Comparison of ENCODE assay signal across 9 cellular contexts in genomic region chr21:46515109-46515508, GRCh38. TPM values are rescaled to one million over a fixed set of nuclear protein-coding genes. Genes with fewer than 3 reads are reported as not detected.
DNase-seq lines count a peak whose midpoint lies in the region; ATAC-seq and TF ChIP-seq lines count a peak whose summit lies in the region.
"Had no signal": no experiment of that assay in that cellular context is flagged by ENCODE, and none has a peak within 500 bp of the region (broad histone marks: within the 10 kb centered on the region; RNA-seq: fewer than 3 reads in every experiment).

No MANE protein-coding gene starts in this region.

- H3K4me3 Mint-ChIP-seq in stimulated activated memory B cell treated with anti-CD40 and anti-IgM and Interleukin-4, amounts not matched to agents 10 μg/mL and 1 μg/mL and 100 μg/mL, for 72 hours, result no peak overlapping the region
- no peak overlapping the region for H3K4me3 Mint-ChIP-seq in activated naive CD4-positive, alpha-beta T cell treated with anti-CD3 and anti-CD28 coated beads, Interleukin-2, amount 10 ng/mL, durations not matched to agents 7 days and 5 days

- H3K9ac ChIP-seq in adipocyte (ENCODE audit: low read length), result peak overlapping the region; percentile 46

- no peak for TF ChIP-seq POLR2A in vagina (IDR thresholded peaks at IDR 0.05)

- no peaks in the 10 kb centered on the region for H3K27me3 Mint-ChIP-seq in stimulated activated memory B cell treated with anti-CD40 and anti-IgM and Interleukin-4, amounts not matched to agents 10 μg/mL and 1 μg/mL and 100 μg/mL, for 72 hours
- H3K27me3 Mint-ChIP-seq in activated naive CD4-positive, alpha-beta T cell treated with anti-CD3 and anti-CD28 coated beads, Interleukin-2, amount 10 ng/mL, durations not matched to agents 7 days and 5 days, result no peaks in the 10 kb centered on the region

- H3K36me3 ChIP-seq in adipocyte (ENCODE audit: control insufficient read depth, insufficient read depth, low read length, severe bottlenecking), result peaks cover 30% of the 10 kb centered on the region
- peaks cover 0 to 81% (median 26%) of the 10 kb centered on the region in 9 donors for H3K36me3 ChIP-seq in heart right ventricle
- peaks cover 0 to 24% of the 10 kb centered on the region in 2 donors for H3K36me3 ChIP-seq in vagina

- 20 to 22% methylated on average over 2 of the region's 2 CpGs for WGBS in heart right ventricle, 2 donors

- H3K27ac ChIP-seq in heart right ventricle (peak overlapping the region in 1 of 10 donors; percentile 64), vagina (no peak overlapping the region)

- intact Hi-C loops in heart right ventricle (cut with DNase I), result no loop called here
- intact Hi-C loops in vagina (cut with DNase I), result no loop called here

- DNase-seq in LNCaP clone FGC (ENCODE audit: low read depth), result peak; percentile 62
- no peak for DNase-seq in adipocyte (ENCODE audit: low read depth)
- DNase-seq in heart right ventricle, result peak; percentile 42 to 62
- DNase-seq in HEK293T (ENCODE audit: extremely low spot score), result no peak
- no peak for DNase-seq in vagina (ENCODE audit: extremely low spot score in 2 of 2)
- DNase-seq in activated naive CD4-positive, alpha-beta T cell treated with anti-CD3 and anti-CD28 coated beads, Interleukin-2, amount 10 ng/mL, durations not matched to agents 7 days and 5 days, result no peak
- DNase-seq: activated T-cell treated with anti-CD3 and anti-CD28 coated beads, Interleukin-2, amount 50 U/mL, for 1 hour; NK-92 treated with Interleukin-12 subunit alpha and Interleukin-12 subunit beta, amount 100 ng/mL, for 24 hours had no signal

- H3K4me1 ChIP-seq in adipocyte (ENCODE audit: control insufficient read depth, insufficient read depth, low read length), result peaks cover 31% of the 10 kb centered on the region
- peaks cover 2 to 30% (median 16%) of the 10 kb centered on the region in 9 donors for H3K4me1 ChIP-seq in heart right ventricle
- H3K4me1 ChIP-seq in vagina, result peaks cover 8% of the 10 kb centered on the region

- peaks cover 4% of the 10 kb centered on the region for H3K9me3 ChIP-seq in adipocyte (ENCODE audit: control insufficient read depth, low read length)
- H3K9me3 ChIP-seq in heart right ventricle, result peaks cover 0 to 7% (median 0%) of the 10 kb centered on the region in 11 donors
- no peaks in the 10 kb centered on the region for H3K9me3 ChIP-seq in vagina

- H3K27me3 ChIP-seq in adipocyte (replicated peaks; ENCODE audit: control insufficient read depth, insufficient read depth, low read length) (no peaks in the 10 kb centered on the region), heart right ventricle (no peaks in the 10 kb centered on the region), vagina (no peaks in the 10 kb centered on the region)

- H3K4me1 Mint-ChIP-seq in stimulated activated memory B cell treated with anti-CD40 and anti-IgM and Interleukin-4, amounts not matched to agents 10 μg/mL and 1 μg/mL and 100 μg/mL, for 72 hours, result peaks cover 19% of the 10 kb centered on the region
- peaks cover 16% of the 10 kb centered on the region for H3K4me1 Mint-ChIP-seq in activated naive CD4-positive, alpha-beta T cell treated with anti-CD3 and anti-CD28 coated beads, Interleukin-2, amount 10 ng/mL, durations not matched to agents 7 days and 5 days

- CTCF ChIA-PET in HEK293T (lab: Yijun Ruan, JAX), result no interaction called here
- CTCF ChIA-PET in activated naive CD4-positive, alpha-beta T cell treated with anti-CD3 and anti-CD28 coated beads, Interleukin-2, amount 10 ng/mL, durations not matched to agents 7 days and 5 days (lab: Charles Lee), result interaction anchor here (0.6 kb wide), 1 partner anchor 48 kb away, joined by 3 read pairs; no protein-coding TSS in a partner anchor

- H3K4me3 ChIP-seq in LNCaP clone FGC (ENCODE audit: low read depth, low read length), result no peak overlapping the region
- no peak overlapping the region for H3K4me3 ChIP-seq in adipocyte (ENCODE audit: low read length)
- H3K4me3 ChIP-seq in heart right ventricle, result no peak overlapping the region
- no peak overlapping the region for H3K4me3 ChIP-seq in vagina

- POLR2A ChIA-PET in HEK293T (lab: Yijun Ruan, JAX), result no interaction called here

- H3K36me3 Mint-ChIP-seq in stimulated activated memory B cell treated with anti-CD40 and anti-IgM and Interleukin-4, amounts not matched to agents 10 μg/mL and 1 μg/mL and 100 μg/mL, for 72 hours, result peaks cover 53% of the 10 kb centered on the region
- peaks cover 51% of the 10 kb centered on the region for H3K36me3 Mint-ChIP-seq in activated naive CD4-positive, alpha-beta T cell treated with anti-CD3 and anti-CD28 coated beads, Interleukin-2, amount 10 ng/mL, durations not matched to agents 7 days and 5 days

- TF ChIP-seq CTCF in LNCaP clone FGC (IDR thresholded peaks at IDR 0.05; ENCODE audit: control insufficient read depth, extremely low read depth, insufficient read depth) (no peak), heart right ventricle (IDR thresholded peaks at IDR 0.05) (no peak), vagina (IDR thresholded peaks at IDR 0.05) (no peak)

- peak overlapping the region; percentile 60 for H3K27ac Mint-ChIP-seq in stimulated activated memory B cell treated with anti-CD40 and anti-IgM and Interleukin-4, amounts not matched to agents 10 μg/mL and 1 μg/mL and 100 μg/mL, for 72 hours
- H3K27ac Mint-ChIP-seq in activated naive CD4-positive, alpha-beta T cell treated with anti-CD3 and anti-CD28 coated beads, Interleukin-2, amount 10 ng/mL, durations not matched to agents 7 days and 5 days, result no peak overlapping the region

- no peaks in the 10 kb centered on the region for H3K9me3 Mint-ChIP-seq in stimulated activated memory B cell treated with anti-CD40 and anti-IgM and Interleukin-4, amounts not matched to agents 10 μg/mL and 1 μg/mL and 100 μg/mL, for 72 hours
- no peaks in the 10 kb centered on the region for H3K9me3 Mint-ChIP-seq in activated naive CD4-positive, alpha-beta T cell treated with anti-CD3 and anti-CD28 coated beads, Interleukin-2, amount 10 ng/mL, durations not matched to agents 7 days and 5 days

- ATAC-seq in heart right ventricle, result peak in 6 of 8 donors; percentile 43 to 84 (median 73)
- peak; percentile 50 for ATAC-seq in stimulated activated memory B cell treated with anti-CD40 and anti-IgM and Interleukin-4, amounts not matched to agents 10 μg/mL and 1 μg/mL and 100 μg/mL, for 72 hours

TF ChIP-seq in HEK293T, 16 proteins besides CTCF, POLR2A, EP300 and RAD21:
- TF ChIP-seq L3MBTL2 (conservative IDR thresholded peaks at IDR 0.05) (no peak), ZNF384 (IDR thresholded peaks at IDR 0.05) (no peak), ARNT (IDR thresholded peaks at IDR 0.05) (no peak), LEF1 (IDR thresholded peaks at IDR 0.05; ENCODE audit: borderline replicate concordance) (no peak), HDGF (IDR thresholded peaks at IDR 0.05; ENCODE audit: borderline replicate concordance) (no peak), BHLHE40 (IDR thresholded peaks at IDR 0.05; ENCODE audit: borderline replicate concordance) (no peak), FOXA1 (IDR thresholded peaks at IDR 0.05) (no peak), FOXM1 (IDR thresholded peaks at IDR 0.05; ENCODE audit: borderline replicate concordance) (no peak), SUZ12 (IDR thresholded peaks at IDR 0.05) (no peak), SP1 (IDR thresholded peaks at IDR 0.05) (no peak), FOXK2 (IDR thresholded peaks at IDR 0.05) (no peak), NFRKB (IDR thresholded peaks at IDR 0.05) (no peak), CTBP1 (IDR thresholded peaks at IDR 0.05; ENCODE audit: borderline replicate concordance) (no peak)

RNA-seq across cellular contexts. Expression of gene DIP2A, which starts 56.4 kb away (rescaled TPM):
- 10 to 100 TPM; 19.7 to 24.9 (median 22.9) TPM for total RNA-seq in heart right ventricle
- 10 to 100 TPM in 1 of 2 donors, 1 to 10 TPM in 1; 9.4 to 45.2 TPM for polyA plus RNA-seq in heart right ventricle
- 46.2 TPM for total RNA-seq in vagina

Comparison
In these comparisons a context has a peak if more than half of its experiments do, and no peak if none do; other contexts are left out.
1. DNase-seq: peak in LNCaP clone FGC (single experiment) and heart right ventricle (2 of 2); none in adipocyte (single experiment), HEK293T (single experiment), vagina (0 of 2) and activated naive CD4-positive, alpha-beta T cell treated with anti-CD3 and anti-CD28 coated beads, Interleukin-2, amount 10 ng/mL, durations not matched to agents 7 days and 5 days (single experiment).